In the genomic region with DNA sequence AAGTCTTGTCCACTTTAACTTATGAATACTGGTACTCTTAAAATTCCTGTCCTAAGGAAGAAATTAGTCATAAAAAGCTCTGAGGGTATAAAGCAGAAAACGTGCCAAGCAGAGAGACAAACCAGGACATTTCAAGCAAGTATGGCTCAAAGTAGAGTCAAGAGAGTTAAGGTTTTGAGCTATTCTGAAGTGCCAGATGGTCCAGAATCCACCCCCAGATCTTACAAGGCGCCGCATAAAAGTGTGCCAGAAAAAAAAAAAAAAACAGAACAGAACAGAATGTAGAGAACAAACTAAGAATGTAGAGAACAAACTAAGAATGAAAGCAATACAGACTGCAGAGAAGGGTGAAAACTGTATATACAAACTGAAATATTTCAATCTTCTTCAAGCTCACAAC, we compare ENCODE assay signal across 8 cellular contexts. TPM values are rescaled to one million over a fixed set of nuclear protein-coding genes. Genes with fewer than 3 reads are reported as not detected.
A peak's percentile ranks its signal among the peaks of the same experiment; 100 is the strongest.
DNase-seq lines count a peak whose midpoint lies in the region; ATAC-seq lines count a peak whose summit lies in the region.

No MANE protein-coding gene starts in this region.

- H3K4me3 Mint-ChIP-seq in stimulated activated effector memory CD8-positive, alpha-beta T cell treated with anti-CD3 and anti-CD28 coated beads, Interleukin-12 subunit alpha, Interleukin-12 subunit beta, amount 100 ng/mL, for 72 hours = peak overlapping the region; percentile 43

- in situ Hi-C loops in KBM-7 (cut with MboI; ENCODE audit: low pct_unique_long_range_greater_than_20kb, low sequenced_read_pairs) = no loop called here

- H3K27ac Mint-ChIP-seq in stimulated activated effector memory CD8-positive, alpha-beta T cell treated with anti-CD3 and anti-CD28 coated beads, Interleukin-12 subunit alpha, Interleukin-12 subunit beta, amount 100 ng/mL, for 72 hours = peak overlapping the region; percentile 77

- peak; percentile 43 for DNase-seq in KBM-7
- DNase-seq in stimulated activated effector memory CD8-positive, alpha-beta T cell treated with anti-CD3 and anti-CD28 coated beads, Interleukin-12 subunit alpha, Interleukin-12 subunit beta, amount 100 ng/mL, for 72 hours (ENCODE audit: low spot score in 2 of 2) = no peak
- no peak for DNase-seq in NCI-H1930 (lab: John Stamatoyannopoulos, UW)
- no peak for DNase-seq in activated naive CD4-positive, alpha-beta T cell treated with Interleukin-2 at 50 U/mL for 16 hours
- no peak for DNase-seq in T-helper 1 cell

- peaks cover 66% of the 10 kb centered on the region for H3K4me1 Mint-ChIP-seq in stimulated activated effector memory CD8-positive, alpha-beta T cell treated with anti-CD3 and anti-CD28 coated beads, Interleukin-12 subunit alpha, Interleukin-12 subunit beta, amount 100 ng/mL, for 72 hours

- H3K36me3 Mint-ChIP-seq in stimulated activated effector memory CD8-positive, alpha-beta T cell treated with anti-CD3 and anti-CD28 coated beads, Interleukin-12 subunit alpha, Interleukin-12 subunit beta, amount 100 ng/mL, for 72 hours = peaks cover 64% of the 10 kb centered on the region

- no peaks in the 10 kb centered on the region for H3K9me3 Mint-ChIP-seq in stimulated activated effector memory CD8-positive, alpha-beta T cell treated with anti-CD3 and anti-CD28 coated beads, Interleukin-12 subunit alpha, Interleukin-12 subunit beta, amount 100 ng/mL, for 72 hours

- ATAC-seq in GM18858 (IDR thresholded peaks at IDR 0.05; ENCODE audit: unreplicated experiment) (peak; percentile 29), esophagus mucosa (peak; percentile 36), HG03196 (IDR thresholded peaks at IDR 0.05; ENCODE audit: unreplicated experiment) (no peak)
- ATAC-seq in stimulated activated effector memory CD8-positive, alpha-beta T cell treated with anti-CD3 and anti-CD28 coated beads, Interleukin-12 subunit alpha, Interleukin-12 subunit beta, amount 100 ng/mL, for 72 hours = peak; percentile 63

RNA-seq across cellular contexts. Expression of a gene that starts 12.5 kb away (rescaled TPM):
- total RNA-seq in esophagus mucosa = 33.1 TPM
